Comparison of ENCODE assay signal across 9 cellular contexts in genomic region chr12:63821781-63822251, GRCh38. TPM values are rescaled to one million over a fixed set of nuclear protein-coding genes. Genes with fewer than 3 reads are reported as not detected.
DNase-seq lines count a peak whose midpoint lies in the region; ATAC-seq and TF ChIP-seq lines count a peak whose summit lies in the region.
"Had no signal": no experiment of that assay in that cellular context is flagged by ENCODE, and none has a peak within 500 bp of the region (broad histone marks: within the 10 kb centered on the region; RNA-seq: fewer than 3 reads in every experiment).

No MANE protein-coding gene starts in this region.

- peak overlapping the region; percentile 31; the same call in 1 of the 2 replicates for H3K4me3 ChIP-seq in WI38 (ENCODE audit: low read depth, low read length)
- H3K4me3 ChIP-seq in foreskin fibroblast (ENCODE audit: low read depth in 1 of 2, low read length in 2 of 2) = peak overlapping the region; percentile 51 to 61
- H3K4me3 ChIP-seq in retinal pigment epithelial cell (ENCODE audit: low read length) = peak overlapping the region; percentile 62

- no peak for TF ChIP-seq CTCF in WI38 (IDR thresholded peaks at IDR 0.05; ENCODE audit: low read depth, low read length)
- no peak for TF ChIP-seq CTCF in foreskin fibroblast (IDR thresholded peaks at IDR 0.05; ENCODE audit: low read depth, low read length)
- no peak for TF ChIP-seq CTCF in retinal pigment epithelial cell (conservative IDR thresholded peaks at IDR 0.05; ENCODE audit: low read depth, low read length)

- intact Hi-C loops in left colon (cut with DNase I, micrococcal nuclease) = no loop called here

- in situ Hi-C loops in G401 (cut with HindIII; ENCODE audit: low sequenced_read_pairs) = loop anchor here (25.0 kb wide), 1 partner anchor 440 kb away; no protein-coding TSS in a partner anchor

- DNase-seq in G401 (ENCODE audit: low spot score) (peak; percentile 55), foreskin fibroblast (peak in 1 of 2 donors; percentile 53), retinal pigment epithelial cell (ENCODE audit: low read depth) (no peak), left colon (no peak), NCI-H1436 treated with DMSO at 0.1 percent for 48 hours (lab: John Stamatoyannopoulos, UW) (no peak), NCI-H1417 treated with DMSO at 0.1 percent for 48 hours (lab: John Stamatoyannopoulos, UW) (no peak)
- DNase-seq in stimulated activated CD8-positive, alpha-beta memory T cell treated with anti-CD3 and anti-CD28 coated beads, Interleukin-4, amount 100 ng/mL, for 48 hours = no peak
- DNase-seq: NCI-H2029 treated with DMSO at 0.1 percent for 48 hours had no signal

- ATAC-seq in left colon = no peak

RNA-seq across cellular contexts. Expression of gene SRGAP1, which starts 22.7 kb away (rescaled TPM):
- 0.10 and 0.12 TPM in 2 replicates for total RNA-seq in G401 (2014; rRNA removed; shearing (Covaris generic))
- total RNA-seq in left colon = 10 to 100 TPM; 18.6 to 22.7 TPM

RNA-seq across cellular contexts. Expression of gene RXYLT1, which starts 42.1 kb away (rescaled TPM):
- 14.6 and 23.0 TPM in 2 replicates for total RNA-seq in G401 (2014; rRNA removed; shearing (Covaris generic))
- total RNA-seq in left colon = 10 to 100 TPM; 10.1 to 12.8 TPM

Comparison
In these comparisons a context has a peak if more than half of its experiments do, and no peak if none do; other contexts are left out.
1. RNA of gene SRGAP1, which starts 22.7 kb away (total RNA-seq): 18.6 to 22.7 TPM in left colon; 0.10 to 0.12 TPM in G401; every median in the first group is over 10 times any median in the second.
2. Peak in every context shown above with its lines, with median percentiles within 50 percentile points of each other: H3K4me3 ChIP-seq.